ENCODE assay signal across 23 cellular contexts in genomic region chr5:74816875-74817274, GRCh38. TPM values are rescaled to one million over a fixed set of nuclear protein-coding genes. Genes with fewer than 3 reads are reported as not detected.
"Had no signal": no experiment of that assay in that cellular context is flagged by ENCODE, and none has a peak within 500 bp of the region (broad histone marks: within the 10 kb centered on the region; RNA-seq: fewer than 3 reads in every experiment).

No MANE protein-coding gene starts in this region.

- H3K27ac Mint-ChIP-seq: activated naive CD8-positive, alpha-beta T cell; activated T-cell treated with anti-CD3 and anti-CD28 coated beads, Interleukin-2, amount 50 U/mL, for 24 hours; activated T-helper 17 cell treated with anti-CD3 and anti-CD28 coated beads, Interleukin-2, amount 50 U/mL, for 72 hours; mesothelial cell of epicardium; stimulated activated naive B cell treated with anti-CD40 and anti-IgM and Interleukin-4, amounts not matched to agents 10 μg/mL and 1 μg/mL and 100 μg/mL, for 72 hours; type B pancreatic cell had no signal

- H3K27me3 Mint-ChIP-seq: activated naive CD8-positive, alpha-beta T cell; activated T-cell treated with anti-CD3 and anti-CD28 coated beads, Interleukin-2, amount 50 U/mL, for 24 hours; activated T-helper 17 cell treated with anti-CD3 and anti-CD28 coated beads, Interleukin-2, amount 50 U/mL, for 72 hours; naive thymus-derived CD8-positive, alpha-beta T cell; stimulated activated naive B cell treated with anti-CD40 and anti-IgM and Interleukin-4, amounts not matched to agents 10 μg/mL and 1 μg/mL and 100 μg/mL, for 72 hours; type B pancreatic cell had no signal

- H3K4me1 Mint-ChIP-seq: mesothelial cell of epicardium had no signal

- ATAC-seq: activated T-helper 17 cell treated with anti-CD3 and anti-CD28 coated beads, Interleukin-2, amount 50 U/mL, for 72 hours; heart left ventricle; naive thymus-derived CD8-positive, alpha-beta T cell; stimulated activated naive B cell treated with anti-CD40 and anti-IgM and Interleukin-4, amounts not matched to agents 10 μg/mL and 1 μg/mL and 100 μg/mL, for 72 hours had no signal

- H3K4me3 Mint-ChIP-seq: activated naive CD8-positive, alpha-beta T cell; activated T-cell treated with anti-CD3 and anti-CD28 coated beads, Interleukin-2, amount 50 U/mL, for 24 hours; activated T-helper 17 cell treated with anti-CD3 and anti-CD28 coated beads, Interleukin-2, amount 50 U/mL, for 72 hours; mesothelial cell of epicardium; naive thymus-derived CD8-positive, alpha-beta T cell; stimulated activated naive B cell treated with anti-CD40 and anti-IgM and Interleukin-4, amounts not matched to agents 10 μg/mL and 1 μg/mL and 100 μg/mL, for 72 hours; type B pancreatic cell had no signal

- H3K4me1 ChIP-seq: adrenal gland, ascending aorta, colonic mucosa, heart left ventricle, left ventricle myocardium inferior, sigmoid colon, vagina had no signal

- H3K27ac ChIP-seq: adrenal gland, ascending aorta, brain microvascular endothelial cell, colonic mucosa, heart left ventricle, left ventricle myocardium inferior, sigmoid colon, vagina had no signal

- H3K4me2 ChIP-seq: smooth muscle cell had no signal

- H3K4me3 ChIP-seq: adrenal gland, ascending aorta, colonic mucosa, heart left ventricle, left ventricle myocardium inferior, sigmoid colon, smooth muscle cell, vagina had no signal

- DNase-seq: activated CD4-positive, alpha-beta T cell treated with anti-CD3 and anti-CD28 coated beads, Interleukin-2, amount 50 U/mL, for 4 hours; activated CD8-positive, alpha-beta memory T cell treated with anti-CD3 and anti-CD28 coated beads for 24 hours; activated CD8-positive, alpha-beta memory T cell treated with anti-CD3 and anti-CD28 coated beads, Interleukin-2, amount 50 U/mL, for 4 hours; activated naive CD4-positive, alpha-beta T cell; activated T-cell treated with anti-CD3 and anti-CD28 coated beads, Interleukin-2, amount 50 U/mL, for 24 hours; adrenal gland; brain microvascular endothelial cell; colonic mucosa; heart left ventricle; left ventricle myocardium inferior; naive thymus-derived CD8-positive, alpha-beta T cell; sigmoid colon; stimulated activated CD4-positive, alpha-beta T cell treated with anti-CD3 and anti-CD28 coated beads, Interleukin-15, amount 100 ng/mL, for 24 hours; stimulated activated CD8-positive, alpha-beta memory T cell treated with anti-CD3 and anti-CD28 coated beads, Interleukin-4, amount 100 ng/mL, for 48 hours; stimulated activated naive B cell treated with anti-CD40 and anti-IgM and Interleukin-4, amounts not matched to agents 10 μg/mL and 1 μg/mL and 100 μg/mL, for 72 hours; T-helper 9 cell had no signal

- H3K9me3 ChIP-seq: adrenal gland, ascending aorta, colonic mucosa, heart left ventricle, left ventricle myocardium inferior, sigmoid colon, vagina had no signal

- H3K36me3 ChIP-seq: adrenal gland, ascending aorta, brain microvascular endothelial cell, colonic mucosa, heart left ventricle, left ventricle myocardium inferior, sigmoid colon, vagina had no signal

- H3K27me3 ChIP-seq: adrenal gland, ascending aorta, brain microvascular endothelial cell, colonic mucosa, heart left ventricle, sigmoid colon, vagina had no signal

- H3K9me3 Mint-ChIP-seq: activated T-cell treated with anti-CD3 and anti-CD28 coated beads, Interleukin-2, amount 50 U/mL, for 24 hours; activated T-helper 17 cell treated with anti-CD3 and anti-CD28 coated beads, Interleukin-2, amount 50 U/mL, for 72 hours; naive thymus-derived CD8-positive, alpha-beta T cell; stimulated activated naive B cell treated with anti-CD40 and anti-IgM and Interleukin-4, amounts not matched to agents 10 μg/mL and 1 μg/mL and 100 μg/mL, for 72 hours; type B pancreatic cell had no signal

RNA-seq across cellular contexts. Expression of gene FAM169A, which starts 49.3 kb away (rescaled TPM):
- total RNA-seq: ascending aorta had no signal
